10 cellular contexts compared by ENCODE assay signal in the genomic region with DNA sequence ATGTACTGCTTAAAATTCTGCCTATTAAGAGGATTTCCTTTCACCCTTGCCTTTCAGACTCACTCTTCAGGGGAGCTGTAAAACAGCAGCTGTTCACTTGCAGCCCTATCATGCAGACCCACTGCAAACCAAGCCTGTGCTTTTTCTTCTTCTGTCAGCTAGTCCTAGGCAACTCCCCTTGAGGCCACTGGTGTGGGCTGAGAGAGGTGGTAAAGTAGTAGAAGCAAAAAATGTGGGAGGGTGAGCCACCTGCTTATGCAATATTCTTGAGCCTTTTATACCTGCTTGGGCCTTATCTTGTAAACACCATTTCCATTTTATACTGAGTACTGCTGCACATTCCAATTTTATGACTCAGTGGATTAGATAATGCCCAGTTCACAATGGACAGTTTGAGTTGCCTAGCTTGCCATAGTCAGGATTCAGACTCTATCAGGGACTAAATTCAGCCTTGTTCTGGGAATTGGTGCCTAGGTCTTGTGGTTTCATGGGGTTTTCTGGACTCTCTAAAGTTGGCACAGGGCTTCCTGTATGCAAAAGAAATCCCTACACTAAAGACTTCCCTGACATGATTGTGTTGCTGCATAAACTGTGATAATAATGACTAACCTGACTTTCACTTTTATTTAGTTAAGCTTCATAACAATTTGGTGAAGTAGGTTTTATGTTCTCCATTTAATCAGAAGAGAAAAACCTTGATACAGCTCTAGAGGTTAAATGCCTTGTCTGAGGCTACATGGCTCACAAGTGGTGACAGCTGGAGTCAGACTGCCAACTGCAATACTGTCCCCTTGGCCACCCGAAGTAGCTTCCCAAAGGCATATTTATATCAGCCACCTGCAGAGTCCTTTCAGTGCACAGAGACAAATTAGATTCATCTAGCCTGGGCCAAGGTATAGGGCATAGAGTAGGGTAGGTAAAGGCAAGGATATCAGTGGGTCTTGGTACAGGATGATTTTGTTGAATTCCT. TPM values are rescaled to one million over a fixed set of nuclear protein-coding genes. Genes with fewer than 3 reads are reported as not detected.
DNase-seq lines count a peak whose midpoint lies in the region; ATAC-seq and TF ChIP-seq lines count a peak whose summit lies in the region.
"Had no signal": no experiment of that assay in that cellular context is flagged by ENCODE, and none has a peak within 500 bp of the region (broad histone marks: within the 10 kb centered on the region; RNA-seq: fewer than 3 reads in every experiment).

No MANE protein-coding gene starts in this region.

- POLR2A ChIA-PET in A673 (lab: Charles Lee; ENCODE audit: low non-redundant PET) (no interaction called here), HCT116 (lab: Charles Lee) (no interaction called here)

- no peaks in the 10 kb centered on the region for H3K9me3 Mint-ChIP-seq in activated T-helper 17 cell treated with anti-CD3 and anti-CD28 coated beads, Interleukin-2, amount 50 U/mL, for 72 hours
- H3K9me3 Mint-ChIP-seq in T-helper 2 cell treated with Interferon-gamma antibody and Interleukin-4, amounts not matched to agents 5 μg/mL and 100 μg/mL, for 36 hours: peaks cover 7% of the 10 kb centered on the region

- no peaks in the 10 kb centered on the region for H3K79me2 ChIP-seq in HCT116 (ENCODE audit: insufficient read depth, low read length)
- no peaks in the 10 kb centered on the region for H3K79me2 ChIP-seq in hepatocyte

- H3K4me3 ChIP-seq in A673 (ENCODE audit: low read depth, low read length, poor library complexity, severe bottlenecking) (no peak overlapping the region), HCT116 (replicated peaks in 1 of 2; ENCODE audit: low read depth in 1 of 2, low read length in 2 of 2) (no peak overlapping the region), hepatocyte (no peak overlapping the region)

- H3K9me2 ChIP-seq in HCT116 (ENCODE audit: insufficient read depth) (0 out of 2 replicates have a peak, but pooled peaks cover 7% of the 10 kb centered on the region), hepatocyte (replicated peaks; ENCODE audit: insufficient read depth) (no peaks in the 10 kb centered on the region)

- WGBS in hepatocyte (ENCODE audit: low lambda C conversion rate, missing lambda C conversion rate): 82% methylated on average over 1 of the region's 1 CpG

- H3K36me3 ChIP-seq in A673 (ENCODE audit: insufficient read depth, low read length, poor library complexity, severe bottlenecking) (no peaks in the 10 kb centered on the region), HCT116 (ENCODE audit: control insufficient read depth in 1 of 2, insufficient read depth in 2 of 2, low read length in 2 of 2) (no peaks in the 10 kb centered on the region), hepatocyte (replicated peaks; ENCODE audit: insufficient read depth, low read depth) (no peaks in the 10 kb centered on the region)

- no peaks in the 10 kb centered on the region for H3K4me1 Mint-ChIP-seq in activated T-helper 17 cell treated with anti-CD3 and anti-CD28 coated beads, Interleukin-2, amount 50 U/mL, for 72 hours
- peaks cover 10% of the 10 kb centered on the region for H3K4me1 Mint-ChIP-seq in T-helper 2 cell treated with Interferon-gamma antibody and Interleukin-4, amounts not matched to agents 5 μg/mL and 100 μg/mL, for 36 hours (ENCODE audit: low read depth)

- RAD21 ChIA-PET in HCT116 (lab: Charles Lee; ENCODE audit: low non-redundant PET in 1 of 2, low total read pairs in 2 of 2, uncharacterized antibody in 2 of 2, unreplicated experiment in 2 of 2): no interaction called here

- H2AFZ ChIP-seq in HCT116 (ENCODE audit: low read depth, low read length, poor library complexity, severe bottlenecking): no peak overlapping the region
- no peak overlapping the region for H2AFZ ChIP-seq in hepatocyte

- no peaks in the 10 kb centered on the region for H3K36me3 Mint-ChIP-seq in activated T-helper 17 cell treated with anti-CD3 and anti-CD28 coated beads, Interleukin-2, amount 50 U/mL, for 72 hours (ENCODE audit: low read depth)
- peaks cover 2% of the 10 kb centered on the region for H3K36me3 Mint-ChIP-seq in T-helper 2 cell treated with Interferon-gamma antibody and Interleukin-4, amounts not matched to agents 5 μg/mL and 100 μg/mL, for 36 hours (ENCODE audit: low read depth)

- H4K20me1 ChIP-seq in HCT116 (ENCODE audit: insufficient read depth) (no peaks in the 10 kb centered on the region), hepatocyte (ENCODE audit: insufficient read depth, poor library complexity, severe bottlenecking) (no peaks in the 10 kb centered on the region)

- H3K27ac Mint-ChIP-seq in activated T-helper 17 cell treated with anti-CD3 and anti-CD28 coated beads, Interleukin-2, amount 50 U/mL, for 72 hours: no peak overlapping the region
- no peak overlapping the region for H3K27ac Mint-ChIP-seq in T-helper 2 cell treated with Interferon-gamma antibody and Interleukin-4, amounts not matched to agents 5 μg/mL and 100 μg/mL, for 36 hours

- H3K27me3 ChIP-seq in A673 (replicated peaks; ENCODE audit: insufficient read depth, low read depth, low read length, poor library complexity): no peaks in the 10 kb centered on the region
- no peaks in the 10 kb centered on the region for H3K27me3 ChIP-seq in HCT116 (ENCODE audit: insufficient read depth, low read length)
- H3K27me3 ChIP-seq in hepatocyte: no peaks in the 10 kb centered on the region

- ATAC-seq in HCT116 (peak; percentile 64), GM19452 (IDR thresholded peaks at IDR 0.05; ENCODE audit: unreplicated experiment) (no peak), GM18502 (IDR thresholded peaks at IDR 0.05; ENCODE audit: poor library complexity, unreplicated experiment) (no peak)
- ATAC-seq in activated T-helper 17 cell treated with anti-CD3 and anti-CD28 coated beads, Interleukin-2, amount 50 U/mL, for 72 hours (replicated peaks): peak; percentile 72
- ATAC-seq: effector memory CD8-positive, alpha-beta T cell had no signal

- H3K27ac ChIP-seq in A673 (ENCODE audit: low read depth, low read length, poor library complexity, severe bottlenecking): no peak overlapping the region
- H3K27ac ChIP-seq in HCT116 (ENCODE audit: low read depth, low read length): no peak overlapping the region
- peak overlapping the region; percentile 49 for H3K27ac ChIP-seq in hepatocyte

- BruUV-seq in A673 (replicated peaks; lab: Mats Ljungman, UMichigan): no TSS peak
- no TSS peak for BruUV-seq in HCT116 (replicated peaks; lab: Mats Ljungman, UMichigan)

- DNase-seq in A673 (ENCODE audit: low spot score): peak; percentile 44
- peak; percentile 12 for DNase-seq in HCT116 (ENCODE audit: low read depth, low spot score)
- DNase-seq in hepatocyte (ENCODE audit: low spot score): peak; percentile 65
- DNase-seq in T-helper 2 cell treated with Interferon-gamma antibody and Interleukin-4, amounts not matched to agents 5 μg/mL and 100 μg/mL, for 36 hours (ENCODE audit: low spot score): no peak
- DNase-seq in NCI-H2081 (lab: John Stamatoyannopoulos, UW): no peak
- DNase-seq: effector memory CD8-positive, alpha-beta T cell; stimulated activated CD8-positive, alpha-beta memory T cell treated with anti-CD3 and anti-CD28 coated beads, Interleukin-4, amount 100 ng/mL, for 48 hours had no signal

- intact Hi-C loops in A673 (cut with micrococcal nuclease; ENCODE audit: unreplicated experiment): loop anchor here (10.0 kb wide), 1 partner anchor 411 kb away; no protein-coding TSS in a partner anchor
- intact Hi-C loops in HCT116 (cut with micrococcal nuclease): no loop called here

- H3K9me3 ChIP-seq in A673 (ENCODE audit: low read depth, low read length, poor library complexity, severe bottlenecking) (no peaks in the 10 kb centered on the region), HCT116 (ENCODE audit: control insufficient read depth in 1 of 2, insufficient read depth in 1 of 2, low read depth in 1 of 2, low read length in 2 of 2) (no peaks in the 10 kb centered on the region), hepatocyte (ENCODE audit: low read depth) (no peaks in the 10 kb centered on the region)

- H3K4me2 ChIP-seq in HCT116 (ENCODE audit: low read length) (peak overlapping the region; percentile 13), hepatocyte (no peak overlapping the region)

- TF ChIP-seq POLR2A in HCT116 (IDR thresholded peaks at IDR 0.05; ENCODE audit: borderline replicate concordance, extremely low read depth, insufficient read depth, insufficient read length): no peak

- peaks cover 14% of the 10 kb centered on the region for H3K27me3 Mint-ChIP-seq in activated T-helper 17 cell treated with anti-CD3 and anti-CD28 coated beads, Interleukin-2, amount 50 U/mL, for 72 hours
- H3K27me3 Mint-ChIP-seq in T-helper 2 cell treated with Interferon-gamma antibody and Interleukin-4, amounts not matched to agents 5 μg/mL and 100 μg/mL, for 36 hours (ENCODE audit: low read depth): peaks cover 5% of the 10 kb centered on the region

- H3K4me3 Mint-ChIP-seq in activated T-helper 17 cell treated with anti-CD3 and anti-CD28 coated beads, Interleukin-2, amount 50 U/mL, for 72 hours: no peak overlapping the region
- no peak overlapping the region for H3K4me3 Mint-ChIP-seq in T-helper 2 cell treated with Interferon-gamma antibody and Interleukin-4, amounts not matched to agents 5 μg/mL and 100 μg/mL, for 36 hours
- H3K4me3 Mint-ChIP-seq: effector memory CD8-positive, alpha-beta T cell had no signal

- peaks cover 10% of the 10 kb centered on the region for H3K4me1 ChIP-seq in A673 (ENCODE audit: insufficient read depth, low read length, poor library complexity, severe bottlenecking)
- H3K4me1 ChIP-seq in HCT116 (ENCODE audit: control insufficient read depth in 1 of 2, insufficient read depth in 2 of 2, low read length in 2 of 2): peaks cover 9% of the 10 kb centered on the region in 2 experiments; a peak in 3 of 4 replicates
- peaks cover 9% of the 10 kb centered on the region for H3K4me1 ChIP-seq in hepatocyte (ENCODE audit: insufficient read depth)

- TF ChIP-seq RAD21 in HCT116 (IDR thresholded peaks at IDR 0.05; ENCODE audit: low read depth): no peak

- CTCF ChIA-PET in A673 (lab: Charles Lee) (no interaction called here), HCT116 (lab: Charles Lee) (no interaction called here)

- H3K9ac ChIP-seq in HCT116 (ENCODE audit: low read length): no peak overlapping the region

- no peak for TF ChIP-seq CTCF in A673 (conservative IDR thresholded peaks at IDR 0.05; ENCODE audit: low read depth, low read length)
- TF ChIP-seq CTCF in HCT116 (IDR thresholded peaks at IDR 0.05 in 2 of 3, conservative IDR thresholded peaks at IDR 0.05 in 1 of 3; ENCODE audit: borderline replicate concordance in 1 of 3, insufficient read depth in 1 of 3, low read depth in 2 of 3, low read length in 2 of 3): no peak
- TF ChIP-seq CTCF in hepatocyte (IDR thresholded peaks at IDR 0.05; ENCODE audit: poor library complexity): no peak

RNA-seq across cellular contexts. Expression of gene KDM3A, which starts 47.4 kb away (rescaled TPM):
- total RNA-seq in A673 (2021) (40.7 and 43.8 TPM in 2 replicates), HCT116 (2021; ENCODE audit: unreplicated experiment) (52.6 TPM), hepatocyte (37.5 and 41.3 TPM in 2 replicates)
- 36.1 and 39.1 TPM in 2 replicates for polyA plus RNA-seq in HCT116 (2012)
- 100 to 1,000 TPM in 1 of 2 donors, 10 to 100 TPM in 1; 86.5 to 204 TPM for total RNA-seq in activated T-helper 17 cell treated with anti-CD3 and anti-CD28 coated beads, Interleukin-2, amount 50 U/mL, for 72 hours
- 13.8 and 15.3 TPM in 2 replicates for polyA plus RNA-seq in hepatocyte

RNA-seq across cellular contexts. Expression of gene REEP1, which starts 56.4 kb away (rescaled TPM):
- total RNA-seq in A673 (2021) (3.6 and 4.8 TPM in 2 replicates), HCT116 (2021; ENCODE audit: unreplicated experiment) (5.9 TPM), hepatocyte (24.2 and 26.5 TPM in 2 replicates)
- polyA plus RNA-seq in HCT116 (2012): 1.8 and 2.4 TPM in 2 replicates
- total RNA-seq in activated T-helper 17 cell treated with anti-CD3 and anti-CD28 coated beads, Interleukin-2, amount 50 U/mL, for 72 hours: under 1 TPM; 0.11 to 0.26 TPM
- polyA plus RNA-seq in hepatocyte: 20.8 and 21.5 TPM in 2 replicates

Comparison
In these comparisons a context has a peak if more than half of its experiments do, and no peak if none do; other contexts are left out.
1. DNase-seq: peak in A673 (single experiment), HCT116 (single experiment) and hepatocyte (single experiment); none in T-helper 2 cell treated with Interferon-gamma antibody and Interleukin-4, amounts not matched to agents 5 μg/mL and 100 μg/mL, for 36 hours (single experiment) and NCI-H2081 (0 of 2).
2. ATAC-seq: peak in HCT116 (single experiment) and activated T-helper 17 cell treated with anti-CD3 and anti-CD28 coated beads, Interleukin-2, amount 50 U/mL, for 72 hours (single experiment); none in GM19452 (single experiment) and GM18502 (single experiment).